ENCODE assay signal across 1 cellular context in genomic region chr2:109364212-109364611, GRCh38.
TF ChIP-seq lines count a peak whose summit lies in the region.

No MANE protein-coding gene starts in this region.

TF ChIP-seq in GM23338, 12 proteins besides CTCF, POLR2A, EP300 and RAD21 (continued from another document):
- TF ChIP-seq ZNF462 (CRISPR knock-in tag; IDR thresholded peaks at IDR 0.05) (no peak), ZNF114 (CRISPR knock-in tag; IDR thresholded peaks at IDR 0.05) (no peak), POLR2AphosphoS5 (IDR thresholded peaks at IDR 0.05; ENCODE audit: low read depth) (no peak), REST (IDR thresholded peaks at IDR 0.05; ENCODE audit: unreplicated experiment) (no peak), STAT1 (IDR thresholded peaks at IDR 0.05; ENCODE audit: unreplicated experiment) (no peak), CREB1 (CRISPR knock-in tag; IDR thresholded peaks at IDR 0.05; ENCODE audit: low read depth) (no peak), JUNB (IDR thresholded peaks at IDR 0.05; ENCODE audit: unreplicated experiment) (no peak), ZNF331 (CRISPR knock-in tag; IDR thresholded peaks at IDR 0.05; ENCODE audit: low read depth) (no peak)
